8 cellular contexts compared by ENCODE assay signal in the genomic region with DNA sequence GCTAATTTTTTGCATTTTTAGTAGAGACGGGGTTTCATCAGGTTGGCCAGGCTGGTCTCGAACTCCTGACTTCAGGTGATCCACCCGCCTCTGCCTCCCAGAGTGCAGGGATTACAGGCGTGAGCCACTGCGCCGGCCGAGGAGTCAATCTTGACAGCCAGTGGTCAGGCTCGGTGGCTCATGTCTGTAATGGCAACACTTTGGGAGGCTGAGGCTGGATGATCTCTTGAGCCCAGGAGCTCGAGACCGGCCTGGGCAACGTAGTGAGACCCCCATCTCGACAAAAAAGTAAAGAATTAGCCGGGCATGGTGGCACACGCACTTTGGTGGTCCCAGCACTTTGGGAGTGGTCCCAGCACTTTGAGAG. TPM values are rescaled to one million over a fixed set of nuclear protein-coding genes. Genes with fewer than 3 reads are reported as not detected.
DNase-seq lines count a peak whose midpoint lies in the region; ATAC-seq and TF ChIP-seq lines count a peak whose summit lies in the region.

No MANE protein-coding gene starts in this region.

- H3K9me3 Mint-ChIP-seq in CD4-positive, alpha-beta memory T cell, result no peaks in the 10 kb centered on the region
- H3K9me3 Mint-ChIP-seq in endodermal cell, result no peaks in the 10 kb centered on the region

- H3K4me1 Mint-ChIP-seq in CD4-positive, alpha-beta memory T cell, result peaks cover 26 to 43% (median 32%) of the 10 kb centered on the region in 4 donors
- peaks cover 61% of the 10 kb centered on the region for H3K4me1 Mint-ChIP-seq in endodermal cell

- ATAC-seq in Panc1, result peak; percentile 57
- no peak for ATAC-seq in GM21381 (IDR thresholded peaks at IDR 0.05; ENCODE audit: unreplicated experiment)

- CTCF ChIA-PET in CD4-positive, alpha-beta memory T cell (lab: Charles Lee; ENCODE audit: partially characterized antibody), result interaction anchor here (0.7 to 1.2 kb wide), 3 partner anchors 15 to 32 kb away, joined by 3 read pairs; no protein-coding TSS in a partner anchor
- CTCF ChIA-PET in Panc1 (lab: Charles Lee), result interaction anchor here (0.6 to 0.7 kb wide), 2 partner anchors 14 to 1126 kb away, joined by 3 to 16 read pairs; no protein-coding TSS in a partner anchor

- H3K4me3 Mint-ChIP-seq in CD4-positive, alpha-beta memory T cell, result peak overlapping the region; percentile 72 to 95 (median 82)
- peak overlapping the region; percentile 91 for H3K4me3 Mint-ChIP-seq in endodermal cell

- H3K9ac ChIP-seq in endodermal cell (ENCODE audit: extremely low read depth, low read length, poor library complexity, severe bottlenecking), result peak overlapping the region; percentile 88

- H3K27me3 ChIP-seq in CD4-positive, alpha-beta memory T cell (ENCODE audit: insufficient read depth, low read length), result no peaks in the 10 kb centered on the region
- H3K27me3 ChIP-seq in Panc1 (ENCODE audit: control insufficient read depth, insufficient read depth, low read length) (no peaks in the 10 kb centered on the region), endodermal cell (ENCODE audit: control insufficient read depth, insufficient read depth, low read length, poor library complexity, severe bottlenecking) (no peaks in the 10 kb centered on the region), neuron (ENCODE audit: insufficient read depth, low read length) (no peaks in the 10 kb centered on the region)

- H3K4me1 ChIP-seq in CD4-positive, alpha-beta memory T cell (ENCODE audit: insufficient read depth, low read length), result peaks cover 45% of the 10 kb centered on the region
- H3K4me1 ChIP-seq in Panc1 (ENCODE audit: control insufficient read depth, insufficient read depth, low read length) (peaks cover 43% of the 10 kb centered on the region), endodermal cell (ENCODE audit: control insufficient read depth, insufficient read depth, low read length) (peaks cover 30% of the 10 kb centered on the region), neuron (ENCODE audit: insufficient read depth, low read length) (peaks cover 51% of the 10 kb centered on the region)

- peak overlapping the region; percentile 63 to 69 for H3K4me3 ChIP-seq in CD4-positive, alpha-beta memory T cell (ENCODE audit: low read length in 2 of 2)
- peak overlapping the region; percentile 74 to 89 for H3K4me3 ChIP-seq in Panc1 (ENCODE audit: low read depth in 2 of 2, low read length in 2 of 2)
- H3K4me3 ChIP-seq in endodermal cell (ENCODE audit: low read length), result peak overlapping the region; percentile 94
- H3K4me3 ChIP-seq in neuron (ENCODE audit: low read length), result no peak overlapping the region

- no peak for TF ChIP-seq CTCF in Panc1 (IDR thresholded peaks at IDR 0.05)
- TF ChIP-seq CTCF in endodermal cell (conservative IDR thresholded peaks at IDR 0.05), result no peak

- no peak for DNase-seq in CD4-positive, alpha-beta memory T cell
- DNase-seq in Panc1 (ENCODE audit: low read depth, low spot score) (no peak), endodermal cell (no peak), DMS 273 treated with DMSO at 0.1 percent for 48 hours (lab: John Stamatoyannopoulos, UW) (no peak), NCI-H446 (lab: John Stamatoyannopoulos, UW) (no peak), CD1c-positive myeloid dendritic cell (ENCODE audit: extremely low spot score) (no peak)

- in situ Hi-C loops in Panc1 (cut with HindIII; ENCODE audit: low pct_unique_long_range_greater_than_20kb, low sequenced_read_pairs), result no loop called here

- no peaks in the 10 kb centered on the region for H3K9me3 ChIP-seq in CD4-positive, alpha-beta memory T cell (ENCODE audit: control insufficient read depth in 1 of 2, low read length in 2 of 2)
- no peaks in the 10 kb centered on the region for H3K9me3 ChIP-seq in Panc1 (ENCODE audit: control insufficient read depth, insufficient read depth, low read depth, low read length)
- no peaks in the 10 kb centered on the region for H3K9me3 ChIP-seq in endodermal cell (ENCODE audit: control insufficient read depth, low read length)
- no peaks in the 10 kb centered on the region for H3K9me3 ChIP-seq in neuron (ENCODE audit: low read length)

- peaks cover 5 to 20% of the 10 kb centered on the region in 2 donors for H3K36me3 Mint-ChIP-seq in CD4-positive, alpha-beta memory T cell
- H3K36me3 Mint-ChIP-seq in endodermal cell (ENCODE audit: low read depth), result peaks cover 5% of the 10 kb centered on the region

- H3K27me3 Mint-ChIP-seq in CD4-positive, alpha-beta memory T cell, result peaks cover 0 to 2% of the 10 kb centered on the region in 2 donors
- no peaks in the 10 kb centered on the region for H3K27me3 Mint-ChIP-seq in endodermal cell (ENCODE audit: insufficient read depth)

- H3K27ac ChIP-seq in CD4-positive, alpha-beta memory T cell (ENCODE audit: low read depth, low read length), result peak overlapping the region; percentile 77
- H3K27ac ChIP-seq in Panc1 (ENCODE audit: low read length), result peak overlapping the region; percentile 82
- no peak overlapping the region for H3K27ac ChIP-seq in endodermal cell (ENCODE audit: low read depth, low read length)

- H3K27ac Mint-ChIP-seq in CD4-positive, alpha-beta memory T cell, result peak overlapping the region; percentile 52 to 90 (median 81)
- peak overlapping the region; percentile 63 for H3K27ac Mint-ChIP-seq in endodermal cell

- POLR2A ChIA-PET in CD4-positive, alpha-beta memory T cell (lab: Charles Lee; ENCODE audit: partially characterized antibody), result interaction anchor here (0.6 to 2.2 kb wide), 5 partner anchors 14 to 118 kb away, joined by 3 to 18 read pairs (median 8); a partner anchor contains a TSS
- POLR2A ChIA-PET in Panc1 (lab: Charles Lee), result interaction anchor here (0.6 to 1.0 kb wide), 3 partner anchors 8 to 454 kb away, joined by 3 to 11 read pairs (median 10); no protein-coding TSS in a partner anchor

- no peaks in the 10 kb centered on the region for H3K36me3 ChIP-seq in CD4-positive, alpha-beta memory T cell (ENCODE audit: insufficient read depth, low read length)
- peaks cover 3% of the 10 kb centered on the region; the same call in 1 of the 2 replicates for H3K36me3 ChIP-seq in Panc1 (ENCODE audit: control insufficient read depth, insufficient read depth, low read length)
- H3K36me3 ChIP-seq in endodermal cell (ENCODE audit: control insufficient read depth, insufficient read depth, low read length), result peaks cover 7% of the 10 kb centered on the region
- peaks cover 13% of the 10 kb centered on the region for H3K36me3 ChIP-seq in neuron (ENCODE audit: insufficient read depth, low read length)

- H2AFZ ChIP-seq in neuron (ENCODE audit: low read depth, low read length), result peak overlapping the region; percentile 91

- WGBS in endodermal cell (ENCODE audit: insufficient coverage in 1 of 2, insufficient read length in 1 of 2), 2 experiments, result 92 to 94% methylated on average over 14 of the region's 14 CpGs

- intact Hi-C loops in CD4-positive, alpha-beta memory T cell (cut with micrococcal nuclease), result loop anchor here (2.0 kb wide), 1 partner anchor 17 kb away; a partner anchor contains a TSS
- intact Hi-C loops in Panc1 (cut with micrococcal nuclease; ENCODE audit: unreplicated experiment), result no loop called here

- BruUV-seq in Panc1 (replicated peaks; lab: Mats Ljungman, UMichigan), result no TSS peak

RNA-seq across cellular contexts. Expression of a gene that starts 0.6 kb away (rescaled TPM):
- total RNA-seq in CD4-positive, alpha-beta memory T cell, result 10 to 100 TPM; 84.4 to 84.8 TPM
- 10 to 100 TPM; 33.9 to 36.6 TPM for polyA plus RNA-seq in CD4-positive, alpha-beta memory T cell
- total RNA-seq in Panc1 (2021; ENCODE audit: unreplicated experiment) (47.5 TPM), endodermal cell (10 to 100 TPM; 57.1 to 58.2 TPM)
- polyA plus RNA-seq in Panc1 (2012; ENCODE audit: insufficient read length), result 40.3 TPM
- polyA plus RNA-seq in endodermal cell (2013, experiment 1 of 2), result 33.1 TPM
- 32.3 TPM for polyA plus RNA-seq in endodermal cell (2013, experiment 2 of 2)

RNA-seq across cellular contexts. Expression of a gene that starts 18.0 kb away (rescaled TPM):
- total RNA-seq in CD4-positive, alpha-beta memory T cell, result 1 to 10 TPM; 7.5 to 8.4 TPM
- polyA plus RNA-seq in CD4-positive, alpha-beta memory T cell, result 100 to 1,000 TPM in 1 of 2 donors, 10 to 100 TPM in 1; 60.8 to 220 TPM
- 53.1 TPM for total RNA-seq in Panc1 (2021; ENCODE audit: unreplicated experiment)
- polyA plus RNA-seq in Panc1 (2012; ENCODE audit: insufficient read length), result 30.5 TPM
- total RNA-seq in endodermal cell, result 10 to 100 TPM; 54.2 to 75.3 TPM
- polyA plus RNA-seq in endodermal cell (2013, experiment 1 of 2), result 15.1 TPM
- 19.8 TPM for polyA plus RNA-seq in endodermal cell (2013, experiment 2 of 2)
